12 cellular contexts compared by ENCODE assay signal in genomic region chr1:227885135-227885647, GRCh38.
DNase-seq lines count a peak whose midpoint lies in the region; ATAC-seq and TF ChIP-seq lines count a peak whose summit lies in the region.
"Had no signal": no experiment of that assay in that cellular context is flagged by ENCODE, and none has a peak within 500 bp of the region (broad histone marks: within the 10 kb centered on the region; RNA-seq: fewer than 3 reads in every experiment).

No MANE protein-coding gene starts in this region.

- H3K36me3 ChIP-seq in lung (ENCODE audit: control insufficient read depth in 2 of 2, insufficient read depth in 2 of 2, low read length in 2 of 2) = no peaks in the 10 kb centered on the region
- H3K36me3 ChIP-seq in vagina = no peaks in the 10 kb centered on the region
- H3K36me3 ChIP-seq: HAP-1 had no signal

- no peak overlapping the region for H3K4me3 ChIP-seq in lung
- peak overlapping the region in 1 of 2 donors; percentile 64 for H3K4me3 ChIP-seq in vagina
- H3K4me3 ChIP-seq: HAP-1 had no signal

- peaks cover 0 to 10% of the 10 kb centered on the region in 2 donors for H3K4me1 ChIP-seq in lung (ENCODE audit: control insufficient read depth in 2 of 2, insufficient read depth in 2 of 2, low read length in 2 of 2)
- H3K4me1 ChIP-seq in vagina = peaks cover 32% of the 10 kb centered on the region
- H3K4me1 ChIP-seq: HAP-1 had no signal

- TF ChIP-seq POLR2A in vagina (IDR thresholded peaks at IDR 0.05) = no peak

- WGBS in lung, 2 donors = 87 to 90% methylated on average over 8 of the region's 8 CpGs

- H3K27ac ChIP-seq in lung (ENCODE audit: low read depth in 1 of 2, low read length in 1 of 2) (no peak overlapping the region), vagina (peak overlapping the region; percentile 90)

- H3K27ac Mint-ChIP-seq in activated naive CD8-positive, alpha-beta T cell treated with anti-CD3 and anti-CD28 coated beads for 36 hours = peak overlapping the region; percentile 58

- intact Hi-C loops in cardiac septum (cut with DNase I) (no loop called here), Right ventricle myocardium superior (cut with DNase I) (no loop called here), vagina (cut with DNase I) (no loop called here)

- peak; percentile 67 for DNase-seq in cardiac septum (ENCODE audit: low spot score)
- no peak for DNase-seq in Right ventricle myocardium superior
- no peak for DNase-seq in activated naive CD8-positive, alpha-beta T cell treated with anti-CD3 and anti-CD28 coated beads for 36 hours
- DNase-seq in lung (ENCODE audit: low spot score) = peak; percentile 28
- DNase-seq in vagina (ENCODE audit: extremely low spot score in 2 of 2) = peak; percentile 80 to 85
- DNase-seq in NCI-H2196 treated with DMSO at 0.1 percent for 48 hours (lab: John Stamatoyannopoulos, UW; ENCODE audit: unreplicated experiment) = no peak
- DNase-seq in HCEC 1CT = no peak
- DNase-seq in hypothalamus (lab: John Stamatoyannopoulos, UW) = no peak
- DNase-seq: NCI-H748 treated with DMSO at 0.1 percent for 48 hours, retina had no signal

- ATAC-seq in Right ventricle myocardium superior (ENCODE audit: poor library complexity) (no peak), lung (ENCODE audit: insufficient read depth, low FRiP score) (no peak)

- peaks cover 9% of the 10 kb centered on the region for H3K4me1 Mint-ChIP-seq in activated naive CD8-positive, alpha-beta T cell treated with anti-CD3 and anti-CD28 coated beads for 36 hours

- no peaks in the 10 kb centered on the region for H3K27me3 Mint-ChIP-seq in activated naive CD8-positive, alpha-beta T cell treated with anti-CD3 and anti-CD28 coated beads for 36 hours
- H3K27me3 Mint-ChIP-seq: stimulated activated naive CD8-positive, alpha-beta T cell treated with anti-CD3 and anti-CD28 coated beads, Interleukin-15, amount 100 ng/mL, for 72 hours had no signal

- H3K9me3 Mint-ChIP-seq in activated naive CD8-positive, alpha-beta T cell treated with anti-CD3 and anti-CD28 coated beads for 36 hours = no peaks in the 10 kb centered on the region
- H3K9me3 Mint-ChIP-seq: stimulated activated naive CD8-positive, alpha-beta T cell treated with anti-CD3 and anti-CD28 coated beads, Interleukin-15, amount 100 ng/mL, for 72 hours had no signal

- H3K9me3 ChIP-seq in lung (ENCODE audit: control insufficient read depth in 2 of 2, insufficient read depth in 1 of 2, low read length in 1 of 2) = peaks cover 0 to 2% of the 10 kb centered on the region in 2 donors
- no peaks in the 10 kb centered on the region for H3K9me3 ChIP-seq in vagina
- H3K9me3 ChIP-seq: HAP-1 had no signal

- no peak for TF ChIP-seq CTCF in lung (IDR thresholded peaks at IDR 0.05; ENCODE audit: control extremely low read depth, extremely low read depth)
- no peak for TF ChIP-seq CTCF in vagina (IDR thresholded peaks at IDR 0.05)

- H3K4me3 Mint-ChIP-seq in activated naive CD8-positive, alpha-beta T cell treated with anti-CD3 and anti-CD28 coated beads for 36 hours = no peak overlapping the region

- no peaks in the 10 kb centered on the region for H3K36me3 Mint-ChIP-seq in activated naive CD8-positive, alpha-beta T cell treated with anti-CD3 and anti-CD28 coated beads for 36 hours

- H3K27me3 ChIP-seq in lung (ENCODE audit: control insufficient read depth, insufficient read depth) (no peaks in the 10 kb centered on the region), vagina (no peaks in the 10 kb centered on the region)

Comparison
In these comparisons a context has a peak if more than half of its experiments do, and no peak if none do; other contexts are left out.
1. DNase-seq: peak in cardiac septum (single experiment), lung (single experiment) and vagina (2 of 2); none in Right ventricle myocardium superior (single experiment), activated naive CD8-positive, alpha-beta T cell treated with anti-CD3 and anti-CD28 coated beads for 36 hours (single experiment), NCI-H2196 treated with DMSO at 0.1 percent for 48 hours (single experiment), HCEC 1CT (single experiment) and hypothalamus (0 of 51).